In the genomic region with DNA sequence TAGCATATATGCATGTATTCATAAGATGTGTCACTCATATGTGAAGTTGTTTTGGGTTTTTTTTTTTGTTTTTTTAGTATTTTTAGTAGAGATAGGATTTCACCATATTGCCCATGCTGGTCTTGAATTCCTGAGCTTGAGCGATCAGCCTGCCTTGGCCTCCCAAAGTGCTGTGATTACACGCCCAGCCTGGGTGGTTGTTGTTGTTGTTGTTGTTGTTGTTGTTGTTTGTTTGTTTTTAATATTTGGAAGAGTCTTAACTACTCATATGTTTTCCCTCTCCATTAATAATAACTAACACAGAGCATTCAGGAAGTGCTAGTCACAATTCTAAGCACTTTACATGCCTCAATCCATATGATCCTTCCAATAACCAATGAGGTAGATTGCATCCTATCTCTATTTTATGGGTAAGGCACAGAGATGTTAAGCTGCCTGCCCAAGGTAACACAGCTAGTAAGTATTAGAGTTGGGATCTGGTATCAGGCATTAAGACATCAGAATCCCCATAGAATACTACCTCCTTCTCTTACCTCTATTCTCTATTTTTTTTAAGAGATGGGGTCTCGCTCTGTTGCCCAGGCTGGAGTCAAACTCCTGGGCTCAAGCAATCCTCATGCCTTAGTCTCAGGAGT, we compare ENCODE assay signal across 10 cellular contexts. TPM values are rescaled to one million over a fixed set of nuclear protein-coding genes. Genes with fewer than 3 reads are reported as not detected.
"Had no signal": no experiment of that assay in that cellular context is flagged by ENCODE, and none has a peak within 500 bp of the region (broad histone marks: within the 10 kb centered on the region; RNA-seq: fewer than 3 reads in every experiment).

No MANE protein-coding gene starts in this region.

- H3K9me3 Mint-ChIP-seq: IgD-negative memory B cell had no signal

- H3K9me3 ChIP-seq: HAP-1 had no signal

- DNase-seq: GOT3, H7, KG1 had no signal

- H3K4me1 Mint-ChIP-seq: IgD-negative memory B cell had no signal

- ATAC-seq: HCT116 had no signal

- FAIRE-seq: HTR-8/SVneo had no signal

- H2AFZ ChIP-seq: GM23248 had no signal

- H3K4me3 Mint-ChIP-seq: IgD-negative memory B cell had no signal

- H3K36me3 Mint-ChIP-seq: IgD-negative memory B cell had no signal

- H3K27ac Mint-ChIP-seq: IgD-negative memory B cell had no signal

- H3K27me3 Mint-ChIP-seq: IgD-negative memory B cell had no signal

- H3K4me1 ChIP-seq: HAP-1 had no signal

- H3K27ac ChIP-seq: GM23248 had no signal

- H3K36me3 ChIP-seq: HAP-1 had no signal

- H3K9ac ChIP-seq: GM23248 had no signal

- H3K4me3 ChIP-seq: GM23248, HAP-1 had no signal

RNA-seq across cellular contexts. Expression of a gene that starts 27.6 kb away (rescaled TPM):
- total RNA-seq: GM23248, H4, HT-29 had no signal
- polyA plus RNA-seq: IgD-negative memory B cell had no signal

RNA-seq across cellular contexts. Expression of a gene that starts 52.9 kb away (rescaled TPM):
- polyA plus RNA-seq: IgD-negative memory B cell had no signal
